25 cellular contexts compared by ENCODE assay signal in genomic region chr16:81809567-81809966, GRCh38. TPM values are rescaled to one million over a fixed set of nuclear protein-coding genes. Genes with fewer than 3 reads are reported as not detected.
DNase-seq lines count a peak whose midpoint lies in the region; ATAC-seq, FAIRE-seq and TF ChIP-seq lines count a peak whose summit lies in the region.
"Had no signal": no experiment of that assay in that cellular context is flagged by ENCODE, and none has a peak within 500 bp of the region (broad histone marks: within the 10 kb centered on the region; RNA-seq: fewer than 3 reads in every experiment).

No MANE protein-coding gene starts in this region.

- intact Hi-C loops in left ventricle myocardium superior (cut with micrococcal nuclease) (no loop called here), breast epithelium (cut with DNase I; ENCODE audit: low total_unique reads) (no loop called here)

- H3K9ac ChIP-seq in BLaER1 = no peak overlapping the region

- H3K27ac ChIP-seq in BLaER1 (peak overlapping the region; percentile 47), Peyer's patch (peak overlapping the region; percentile 19 to 81 (median 48)), breast epithelium (no peak overlapping the region)
- H3K27ac ChIP-seq: PC-9, SJCRH30, thoracic aorta had no signal

- H3K27me3 Mint-ChIP-seq in memory B cell = no peaks in the 10 kb centered on the region
- H3K27me3 Mint-ChIP-seq: activated CD4-positive, alpha-beta T cell treated with anti-CD3 and anti-CD28 coated beads, Interleukin-2, amount 10 ng/mL, durations not matched to agents 7 days and 5 days had no signal

- H4K20me1 ChIP-seq in BLaER1 = no peaks in the 10 kb centered on the region

- H3K4me1 Mint-ChIP-seq in memory B cell = peaks cover 89% of the 10 kb centered on the region

- H3K4me1 ChIP-seq in BLaER1 (peaks cover 68% of the 10 kb centered on the region), Peyer's patch (peaks cover 0 to 40% (median 2%) of the 10 kb centered on the region in 4 donors), breast epithelium (no peaks in the 10 kb centered on the region)
- H3K4me1 ChIP-seq: SJCRH30 had no signal

- H3K4me3 ChIP-seq in BLaER1 (no peak overlapping the region), Peyer's patch (no peak overlapping the region), breast epithelium (no peak overlapping the region)
- H3K4me3 ChIP-seq: MG63, PC-9, SJCRH30, thoracic aorta had no signal

- H3K27me3 ChIP-seq in BLaER1 (no peaks in the 10 kb centered on the region), Peyer's patch (no peaks in the 10 kb centered on the region), breast epithelium (no peaks in the 10 kb centered on the region)
- H3K27me3 ChIP-seq: MG63, SJCRH30 had no signal

- FAIRE-seq in GM12891 (lab: Jason Lieb, UNC) = peak; percentile 71
- FAIRE-seq: bronchial epithelial cell, endothelial cell of umbilical vein had no signal

- ATAC-seq in memory B cell (ENCODE audit: low read depth) = no peak
- ATAC-seq in HG03378 (IDR thresholded peaks at IDR 0.05; ENCODE audit: unreplicated experiment) = no peak
- no peak for ATAC-seq in left ventricle myocardium superior
- ATAC-seq: right cardiac atrium had no signal

- H3K9me3 ChIP-seq in BLaER1 (peaks cover 4% of the 10 kb centered on the region; the same call in 1 of the 2 replicates), Peyer's patch (no peaks in the 10 kb centered on the region), breast epithelium (no peaks in the 10 kb centered on the region)
- H3K9me3 ChIP-seq: MG63, SJCRH30, thoracic aorta had no signal

- H3K27ac Mint-ChIP-seq in memory B cell = peak overlapping the region; percentile 100
- H3K27ac Mint-ChIP-seq: CD4-positive, CD25-positive, alpha-beta regulatory T cell had no signal

- DNase-seq in GM12891 (ENCODE audit: insufficient read length, low spot score) (no peak), Peyer's patch (no peak), memory B cell (ENCODE audit: low spot score in 2 of 2) (no peak), left ventricle myocardium superior (no peak), iPS-NIHi7 (ENCODE audit: extremely low spot score) (no peak), breast epithelium (ENCODE audit: low spot score in 2 of 2) (no peak)
- DNase-seq: activated effector memory CD4-positive, alpha-beta T cell treated with Interleukin-2 at 50 U/mL for 16 hours; CD4-positive, CD25-positive, alpha-beta regulatory T cell; GF-D8; IMR-90; MG63; NCI-H1694 treated with DMSO at 0.1 percent for 48 hours; NCI-H2227 treated with DMSO at 0.1 percent for 48 hours; NCI-H748 treated with DMSO at 0.1 percent for 48 hours; PC-9; right cardiac atrium; SJCRH30; stimulated activated CD4-positive, alpha-beta T cell treated with anti-CD3 and anti-CD28 coated beads, Interleukin-15, amount 100 ng/mL, for 24 hours had no signal

- peaks cover 7% of the 10 kb centered on the region for H3K36me3 ChIP-seq in BLaER1
- H3K36me3 ChIP-seq in Peyer's patch = no peaks in the 10 kb centered on the region
- H3K36me3 ChIP-seq in breast epithelium = no peaks in the 10 kb centered on the region
- H3K36me3 ChIP-seq: MG63, SJCRH30, thoracic aorta had no signal

- TF ChIP-seq CTCF in Peyer's patch (IDR thresholded peaks at IDR 0.05) = no peak
- TF ChIP-seq CTCF in breast epithelium (IDR thresholded peaks at IDR 0.05) = no peak

- peak overlapping the region; percentile 76 for H3K4me3 Mint-ChIP-seq in memory B cell
- H3K4me3 Mint-ChIP-seq: activated CD4-positive, alpha-beta T cell treated with anti-CD3 and anti-CD28 coated beads, Interleukin-2, amount 10 ng/mL, durations not matched to agents 7 days and 5 days; CD4-positive, CD25-positive, alpha-beta regulatory T cell had no signal

- peaks cover 39% of the 10 kb centered on the region for H3K36me3 Mint-ChIP-seq in memory B cell
- H3K36me3 Mint-ChIP-seq: CD4-positive, CD25-positive, alpha-beta regulatory T cell had no signal

- H3K9me3 Mint-ChIP-seq in memory B cell = no peaks in the 10 kb centered on the region
- H3K9me3 Mint-ChIP-seq: activated CD4-positive, alpha-beta T cell treated with anti-CD3 and anti-CD28 coated beads, Interleukin-2, amount 10 ng/mL, durations not matched to agents 7 days and 5 days had no signal

- TF ChIP-seq POLR2A in GM12891 (IDR thresholded peaks at IDR 0.05; ENCODE audit: low read depth, low read length) = no peak
- TF ChIP-seq POLR2A in Peyer's patch (IDR thresholded peaks at IDR 0.05) = no peak
- TF ChIP-seq POLR2A in breast epithelium (IDR thresholded peaks at IDR 0.05) = no peak

- peak overlapping the region; percentile 59 for H3K4me2 ChIP-seq in BLaER1
- H3K4me2 ChIP-seq: PC-9 had no signal

TF ChIP-seq in GM12891, 5 proteins besides CTCF, POLR2A, EP300 and RAD21:
- TF ChIP-seq POLR2AphosphoS5 (IDR thresholded peaks at IDR 0.05; ENCODE audit: low read depth, low read length) (no peak), TAF1 (IDR thresholded peaks at IDR 0.05; ENCODE audit: low read depth, low read length) (no peak), POU2F2 (IDR thresholded peaks at IDR 0.05; ENCODE audit: low read depth, low read length) (peak; percentile 18; the same call in 1 of the 2 replicates)

RNA-seq across cellular contexts. Expression of gene PLCG2, which starts 30.5 kb away (rescaled TPM):
- 139 TPM for polyA plus RNA-seq in GM12891 (2012; ENCODE audit: low read depth, missing spikeins)
- 100 to 1,000 TPM in 1 of 4 donors, 10 to 100 TPM in 3; 30.5 to 243 (median 56.2) TPM for total RNA-seq in Peyer's patch
- total RNA-seq in left ventricle myocardium superior = 5.2 TPM
- 10 to 100 TPM; 14.6 to 24.6 (median 24.3) TPM for total RNA-seq in breast epithelium
- total RNA-seq: osteocyte had no signal

Comparison
In these comparisons a context has a peak if more than half of its experiments do, and no peak if none do; other contexts are left out.
1. H3K27ac ChIP-seq: peak in BLaER1 (single experiment) and Peyer's patch (4 of 4); none in breast epithelium (0 of 2).